In the genomic region with DNA sequence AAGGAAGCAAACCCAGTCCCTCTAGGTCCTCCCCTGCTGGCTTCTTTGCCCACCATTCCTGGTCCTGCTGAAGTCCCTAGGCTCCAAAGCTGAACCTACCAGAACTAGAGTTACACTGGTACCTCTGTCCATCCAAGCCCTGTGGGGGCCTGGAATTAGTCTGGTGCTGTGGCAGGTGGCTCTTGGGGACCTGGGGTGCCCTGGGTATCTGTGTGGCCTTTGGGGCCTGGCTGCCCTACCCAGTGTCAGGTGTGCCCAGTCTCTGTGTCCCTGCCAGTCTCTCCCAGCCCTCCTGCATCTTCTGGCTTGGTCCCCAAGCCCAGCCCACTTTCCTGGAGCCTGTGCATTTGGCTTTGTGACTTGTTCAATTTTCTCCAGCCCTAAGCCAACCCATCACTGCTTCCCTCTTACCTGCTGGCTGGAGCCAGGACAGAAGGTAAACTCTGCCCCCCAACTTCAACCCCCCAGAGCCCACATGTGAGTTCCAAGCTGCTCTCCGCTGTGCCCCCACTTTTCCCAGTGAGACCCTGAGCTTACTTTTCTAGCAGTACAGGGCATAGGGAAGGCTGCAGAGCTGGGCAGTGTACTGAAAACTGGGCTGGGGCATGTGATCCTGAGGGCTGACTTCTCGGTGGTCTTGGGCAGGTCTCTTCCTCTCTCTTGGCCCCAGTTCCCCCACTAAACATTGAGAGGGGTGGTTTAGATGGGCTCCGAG, we compare ENCODE assay signal across 1 cellular context.
TF ChIP-seq lines count a peak whose summit lies in the region.

No MANE protein-coding gene starts in this region.

TF ChIP-seq in H1, 55 proteins besides CTCF, POLR2A, EP300 and RAD21:
- TF ChIP-seq TAF1 (IDR thresholded peaks at IDR 0.05; ENCODE audit: low read depth, low read length) (no peak), SP4 (IDR thresholded peaks at IDR 0.05; ENCODE audit: low read length) (no peak), CBX8 (IDR thresholded peaks at IDR 0.05; ENCODE audit: borderline replicate concordance, low read depth, low read length) (no peak), KDM4A (IDR thresholded peaks at IDR 0.05; ENCODE audit: low read depth, low read length, severe bottlenecking) (no peak), SIN3A (conservative IDR thresholded peaks at IDR 0.05 in 1 of 2, IDR thresholded peaks at IDR 0.05 in 1 of 2; ENCODE audit: low read depth in 1 of 2, low read length in 2 of 2) (no peak), JUN (IDR thresholded peaks at IDR 0.05; ENCODE audit: low read depth, low read length) (no peak), CEBPB (IDR thresholded peaks at IDR 0.05; ENCODE audit: low read depth, low read length) (no peak), POLR2AphosphoS5 (IDR thresholded peaks at IDR 0.05; ENCODE audit: low read depth, low read length) (no peak), YY1 (IDR thresholded peaks at IDR 0.05; ENCODE audit: low read depth, low read length) (no peak), CHD1 (IDR thresholded peaks at IDR 0.05; ENCODE audit: low read depth, low read length) (no peak), ASH2L (IDR thresholded peaks at IDR 0.05; ENCODE audit: low read length) (no peak), JUND (IDR thresholded peaks at IDR 0.05; ENCODE audit: low read length) (no peak), SP2 (IDR thresholded peaks at IDR 0.05; ENCODE audit: low read length) (no peak)
